Comparison of ENCODE assay signal across 8 cellular contexts in the genomic region with DNA sequence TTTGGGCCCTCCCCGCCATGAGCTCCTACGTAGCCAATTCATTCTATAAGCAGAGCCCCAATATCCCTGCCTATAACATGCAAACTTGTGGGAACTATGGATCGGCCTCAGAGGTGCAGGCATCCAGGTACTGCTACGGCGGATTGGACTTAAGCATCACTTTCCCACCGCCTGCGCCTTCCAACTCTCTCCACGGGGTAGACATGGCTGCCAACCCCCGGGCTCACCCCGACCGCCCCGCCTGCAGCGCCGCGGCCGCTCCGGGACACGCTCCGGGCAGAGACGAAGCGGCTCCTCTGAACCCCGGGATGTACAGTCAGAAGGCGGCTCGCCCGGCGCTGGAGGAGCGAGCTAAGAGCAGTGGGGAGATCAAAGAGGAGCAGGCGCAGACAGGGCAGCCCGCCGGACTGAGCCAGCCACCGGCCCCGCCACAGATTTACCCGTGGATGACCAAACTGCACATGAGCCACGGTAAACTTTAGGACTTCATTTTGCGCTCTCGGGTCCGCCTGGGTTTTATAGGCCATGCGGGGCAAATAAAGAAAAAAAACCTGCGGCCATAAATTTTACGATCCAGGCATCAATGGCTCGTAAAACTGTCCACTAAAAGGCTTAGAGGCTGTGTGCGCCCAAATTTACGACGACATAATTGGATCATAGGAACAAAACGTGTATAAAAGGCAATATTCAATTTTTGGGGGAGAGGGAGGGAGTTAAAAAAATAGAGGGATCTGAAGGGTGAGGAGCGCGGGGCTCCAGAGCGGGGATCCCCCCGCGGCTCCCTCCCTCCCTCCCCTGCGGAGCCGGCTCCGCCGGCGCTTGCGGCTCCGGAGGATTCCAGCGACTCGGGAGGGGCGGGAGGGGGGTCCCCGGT. TPM values are rescaled to one million over a fixed set of nuclear protein-coding genes. Genes with fewer than 3 reads are reported as not detected.
DNase-seq lines count a peak whose midpoint lies in the region; ATAC-seq, FAIRE-seq and TF ChIP-seq lines count a peak whose summit lies in the region.

No MANE protein-coding gene starts in this region.

- TF ChIP-seq RAD21 in H1 (IDR thresholded peaks at IDR 0.05 in 1 of 2, conservative IDR thresholded peaks at IDR 0.05 in 1 of 2; ENCODE audit: low read depth in 2 of 2, low read length in 2 of 2) = no peak

- H2BK120ac ChIP-seq in H1 (replicated peaks; ENCODE audit: low read depth, low read length) = no peak overlapping the region

- no peak overlapping the region for H3K56ac ChIP-seq in H1 (replicated peaks; ENCODE audit: insufficient read length, low read depth, low read length)

- H3K36me3 ChIP-seq in H1 (ENCODE audit: control insufficient read depth in 2 of 4, insufficient read depth in 4 of 4, low read length in 3 of 4) (peaks cover 0 to 8% (median 0%) of the 10 kb centered on the region in 4 experiments; a peak in 1 of 8 replicates), pancreas (no peaks in the 10 kb centered on the region)

- ATAC-seq in pancreas (peak in 3 of 4 donors; percentile 24 to 37 (median 30)), HG02623 (IDR thresholded peaks at IDR 0.05; ENCODE audit: unreplicated experiment) (no peak), GM21381 (IDR thresholded peaks at IDR 0.05; ENCODE audit: unreplicated experiment) (no peak), HG03135 (IDR thresholded peaks at IDR 0.05; ENCODE audit: unreplicated experiment) (no peak), GM19328 (IDR thresholded peaks at IDR 0.05; ENCODE audit: unreplicated experiment) (no peak)

- peaks cover 15 to 16% of the 10 kb centered on the region in 2 experiments for H4K20me1 ChIP-seq in H1 (replicated peaks in 1 of 2; ENCODE audit: control insufficient read depth in 1 of 2, insufficient read depth in 2 of 2, low read length in 2 of 2)

- H4K5ac ChIP-seq in H1 (ENCODE audit: insufficient read length, low read depth, low read length) = no peak overlapping the region

- H3K79me1 ChIP-seq in H1 (ENCODE audit: low read depth, low read length) = no peaks in the 10 kb centered on the region

- H3K27ac ChIP-seq in H1 (ENCODE audit: low read depth, low read length) (no peak overlapping the region), pancreas (no peak overlapping the region)

- H2BK15ac ChIP-seq in H1 (ENCODE audit: low read length) = no peak overlapping the region

- no peak overlapping the region for H2BK20ac ChIP-seq in H1 (ENCODE audit: low read length)

- H3K23me2 ChIP-seq in H1 (ENCODE audit: low read depth, low read length) = no peaks in the 10 kb centered on the region

- no peak for TF ChIP-seq EP300 in H1 (IDR thresholded peaks at IDR 0.05; ENCODE audit: borderline replicate concordance in 1 of 2, low read depth in 2 of 2, low read length in 2 of 2)

- no peaks in the 10 kb centered on the region; a peak in 1 of 4 replicates for H3K9me3 ChIP-seq in H1 (ENCODE audit: insufficient read depth in 2 of 2, low read depth in 1 of 2, low read length in 1 of 2)
- no peaks in the 10 kb centered on the region for H3K9me3 ChIP-seq in pancreas

- H4K8ac ChIP-seq in H1 (ENCODE audit: extremely low read depth, insufficient read depth, low read length) = no peak overlapping the region

- TF ChIP-seq POLR2A in H1 (IDR thresholded peaks at IDR 0.05; ENCODE audit: control extremely low read depth in 1 of 2, low read depth in 2 of 2, low read length in 2 of 2) = no peak

- intact Hi-C loops in pancreas (cut with DNase I) = loop anchor here in 1 of 3 donors (5.0 kb wide), 1 partner anchor 164 kb away; no protein-coding TSS in a partner anchor

- peak overlapping the region in 1 of 2 experiments; percentile 11; a peak in 1 of 4 replicates for H3K4me2 ChIP-seq in H1 (ENCODE audit: insufficient read depth in 1 of 2, low read depth in 2 of 2, low read length in 2 of 2)

- H3K14ac ChIP-seq in H1 (ENCODE audit: insufficient read length) = no peak overlapping the region

- no peaks in the 10 kb centered on the region for H3K79me2 ChIP-seq in H1 (ENCODE audit: control insufficient read depth in 1 of 2, insufficient read depth in 2 of 2, low read length in 2 of 2)

- H2BK12ac ChIP-seq in H1 (ENCODE audit: low read depth, low read length) = no peak overlapping the region

- DNase-seq in DMS79 (lab: John Stamatoyannopoulos, UW) (peak; percentile 9), NCI-H1105 treated with DMSO at 0.1 percent for 48 hours (lab: John Stamatoyannopoulos, UW) (peak; percentile 46), H1 (ENCODE audit: low read depth in 1 of 2, low spot score in 2 of 2) (no peak), pancreas (no peak)

- no peak overlapping the region for H2AK5ac ChIP-seq in H1 (ENCODE audit: low read depth, low read length)

- WGBS in H1 (ENCODE audit: extremely low coverage in 1 of 2, insufficient coverage in 1 of 2, insufficient read length in 1 of 2, insufficient replicate concordance in 2 of 2, low coverage in 1 of 2, low lambda C conversion rate in 2 of 2, missing lambda C conversion rate in 1 of 2), 2 experiments = 12% methylated on average over 45 of the region's 61 CpGs; no CpG with 5 or more reads in 1 of the 2 experiments
- 5 to 6% methylated on average over 49 to 61 of the region's 61 CpGs for WGBS in pancreas, 2 donors

- H2BK5ac ChIP-seq in H1 (ENCODE audit: low read depth, low read length) = no peak overlapping the region

- H2AFZ ChIP-seq in H1 (ENCODE audit: low read length) = no peak overlapping the region

- H3K4me1 ChIP-seq in H1 (replicated peaks in 1 of 4; ENCODE audit: control insufficient read depth in 3 of 4, insufficient read depth in 4 of 4, low read length in 3 of 4) (peaks cover 0 to 9% (median 2%) of the 10 kb centered on the region in 4 experiments; a peak in 5 of 7 replicates), pancreas (no peaks in the 10 kb centered on the region)

- H3K27me3 ChIP-seq in H1 (replicated peaks in 1 of 4; ENCODE audit: control insufficient read depth in 3 of 4, extremely low read depth in 1 of 4, insufficient read depth in 3 of 4, low read length in 3 of 4) (peaks cover 95 to 100% (median 98%) of the 10 kb centered on the region in 4 experiments), pancreas (peaks cover 3 to 53% (median 12%) of the 10 kb centered on the region in 4 donors)

- no peak overlapping the region for H3K4ac ChIP-seq in H1 (replicated peaks; ENCODE audit: insufficient read length, low read depth, low read length)

- POLR2A ChIA-PET in H1 (lab: Charles Lee; ENCODE audit: partially characterized antibody) = interaction anchor here (0.8 kb wide), 1 partner anchor 164 kb away, joined by 3 read pairs; no protein-coding TSS in a partner anchor

- H4K91ac ChIP-seq in H1 (replicated peaks; ENCODE audit: insufficient read length, low read length) = no peak overlapping the region

- H3K9ac ChIP-seq in H1 (replicated peaks in 1 of 4; ENCODE audit: extremely low read depth in 1 of 4, low read depth in 3 of 4, low read length in 3 of 4) = no peak overlapping the region

- FAIRE-seq in H1 (lab: Jason Lieb, UNC) (no peak), pancreas (lab: Jason Lieb, UNC) (no peak)

- CTCF ChIA-PET in H1 (lab: Charles Lee; ENCODE audit: partially characterized antibody) = interaction anchor here (0.7 to 20.0 kb wide), 40 partner anchors 8 to 337 kb away, joined by 3 to 339 read pairs (median 6); partner anchors contain the start of genes HOXC4, HOXC8, HOXC9 and SMUG1

- H3K23ac ChIP-seq in H1 (ENCODE audit: insufficient read length) = no peak overlapping the region

- no peak for TF ChIP-seq CTCF in H1 (IDR thresholded peaks at IDR 0.05; ENCODE audit: control extremely low read depth in 1 of 3, insufficient read depth in 1 of 3, low read depth in 1 of 3, low read length in 3 of 3)
- TF ChIP-seq CTCF in pancreas (IDR thresholded peaks at IDR 0.05) = no peak

- H3K4me3 ChIP-seq in H1 (ENCODE audit: extremely low read depth in 1 of 4, insufficient read depth in 2 of 4, low read depth in 3 of 4, low read length in 4 of 4) (peak overlapping the region in 1 of 4 experiments; percentile 9; a peak in 2 of 8 replicates), pancreas (peak overlapping the region in 1 of 4 donors; percentile 16)

- no peak overlapping the region for H3K18ac ChIP-seq in H1 (ENCODE audit: extremely low read depth, low read length)

RNA-seq across cellular contexts. Expression of gene HOXC5, which starts 0.5 kb away (rescaled TPM):
- total RNA-seq in H1 (2021; fragmentation: NEBNext Ultra II Directional; extraction: Animal tissue kit (Norgen Biotek cat#: 25700)) = not detected in 2 replicates
- polyA plus RNA-seq in H1 (2011; rRNA removed) (not detected in 2 replicates), pancreas (not detected)
- polyA plus RNA-seq in H1 (2011; cell fraction: cytosol; rRNA removed) = not detected
- not detected for polyA plus RNA-seq in H1 (2011; cell fraction: nucleus; rRNA removed)
- polyA plus RNA-seq in H1 (2012, experiment 1 of 2) = not detected in 4 replicates
- polyA plus RNA-seq in H1 (2012, experiment 2 of 2) = not detected
- not detected for polyA plus RNA-seq in H1 (2013, experiment 1 of 2)
- polyA plus RNA-seq in H1 (2013, experiment 2 of 2) = not detected
- not detected in 2 replicates for polyA minus RNA-seq in H1 (2011; rRNA and poly(A)+ RNA removed)
- not detected for polyA minus RNA-seq in H1 (2011; cell fraction: cytosol; rRNA and poly(A)+ RNA removed)
- polyA minus RNA-seq in H1 (2011; cell fraction: nucleus; rRNA and poly(A)+ RNA removed) = not detected
- not detected for total RNA-seq in pancreas

RNA-seq across cellular contexts. Expression of gene HOXC6, which starts 5.1 kb away (rescaled TPM):
- not detected in 2 replicates for total RNA-seq in H1 (2021; fragmentation: NEBNext Ultra II Directional; extraction: Animal tissue kit (Norgen Biotek cat#: 25700))
- not detected in 2 replicates for polyA plus RNA-seq in H1 (2011; rRNA removed)
- polyA plus RNA-seq in H1 (2011; cell fraction: cytosol; rRNA removed) = not detected
- not detected for polyA plus RNA-seq in H1 (2011; cell fraction: nucleus; rRNA removed)
- not detected in 4 replicates for polyA plus RNA-seq in H1 (2012, experiment 1 of 2)
- not detected for polyA plus RNA-seq in H1 (2012, experiment 2 of 2)
- not detected for polyA plus RNA-seq in H1 (2013, experiment 1 of 2)
- polyA plus RNA-seq in H1 (2013, experiment 2 of 2) = not detected
- not detected in 2 replicates for polyA minus RNA-seq in H1 (2011; rRNA and poly(A)+ RNA removed)
- not detected for polyA minus RNA-seq in H1 (2011; cell fraction: cytosol; rRNA and poly(A)+ RNA removed)
- polyA minus RNA-seq in H1 (2011; cell fraction: nucleus; rRNA and poly(A)+ RNA removed) = not detected
- under 1 TPM in 4 of 6 donors, not detected in 2; 0.19 to 0.41 (median 0.31) TPM for total RNA-seq in pancreas
- polyA plus RNA-seq in pancreas = under 1 TPM; 0.14 to 0.34 TPM

RNA-seq across cellular contexts. Expression of gene HOXC4, which starts 20.3 kb away (rescaled TPM):
- total RNA-seq in H1 (2021; fragmentation: NEBNext Ultra II Directional; extraction: Animal tissue kit (Norgen Biotek cat#: 25700)) = not detected in 2 replicates
- polyA plus RNA-seq in H1 (2011; rRNA removed) = not detected in 2 replicates
- polyA plus RNA-seq in H1 (2011; cell fraction: cytosol; rRNA removed) = not detected
- polyA plus RNA-seq in H1 (2011; cell fraction: nucleus; rRNA removed) = not detected
- polyA plus RNA-seq in H1 (2012, experiment 1 of 2) = not detected in 4 replicates
- not detected for polyA plus RNA-seq in H1 (2012, experiment 2 of 2)
- polyA plus RNA-seq in H1 (2013, experiment 1 of 2) = 0.02 TPM
- 0.02 TPM for polyA plus RNA-seq in H1 (2013, experiment 2 of 2)
- not detected in 2 replicates for polyA minus RNA-seq in H1 (2011; rRNA and poly(A)+ RNA removed)
- not detected for polyA minus RNA-seq in H1 (2011; cell fraction: cytosol; rRNA and poly(A)+ RNA removed)
- polyA minus RNA-seq in H1 (2011; cell fraction: nucleus; rRNA and poly(A)+ RNA removed) = not detected
- total RNA-seq in pancreas = under 1 TPM in 3 of 6 donors, not detected in 3; 0.15 to 0.62 (median 0.23) TPM
- under 1 TPM in 1 of 2 donors, not detected in 1; 0.27 TPM for polyA plus RNA-seq in pancreas

RNA-seq across cellular contexts. Expression of gene HOXC8, which starts 24.6 kb away (rescaled TPM):
- total RNA-seq in H1 (2021; fragmentation: NEBNext Ultra II Directional; extraction: Animal tissue kit (Norgen Biotek cat#: 25700)) = not detected in 2 replicates
- polyA plus RNA-seq in H1 (2011; rRNA removed) (not detected in 2 replicates), pancreas (not detected)
- polyA plus RNA-seq in H1 (2011; cell fraction: cytosol; rRNA removed) = not detected
- not detected for polyA plus RNA-seq in H1 (2011; cell fraction: nucleus; rRNA removed)
- polyA plus RNA-seq in H1 (2012, experiment 1 of 2) = 0.09 TPM in 1 of 4 replicates, not detected in the others
- polyA plus RNA-seq in H1 (2012, experiment 2 of 2) = not detected
- polyA plus RNA-seq in H1 (2013, experiment 1 of 2) = not detected
- not detected for polyA plus RNA-seq in H1 (2013, experiment 2 of 2)
- polyA minus RNA-seq in H1 (2011; rRNA and poly(A)+ RNA removed) = not detected in 2 replicates
- not detected for polyA minus RNA-seq in H1 (2011; cell fraction: cytosol; rRNA and poly(A)+ RNA removed)
- polyA minus RNA-seq in H1 (2011; cell fraction: nucleus; rRNA and poly(A)+ RNA removed) = not detected
- total RNA-seq in pancreas = not detected

RNA-seq across cellular contexts. Expression of gene HOXC9, which starts 33.4 kb away (rescaled TPM):
- total RNA-seq in H1 (2021; fragmentation: NEBNext Ultra II Directional; extraction: Animal tissue kit (Norgen Biotek cat#: 25700)) = not detected in 2 replicates
- polyA plus RNA-seq in H1 (2011; rRNA removed) = not detected in 2 replicates
- not detected for polyA plus RNA-seq in H1 (2011; cell fraction: cytosol; rRNA removed)
- not detected for polyA plus RNA-seq in H1 (2011; cell fraction: nucleus; rRNA removed)
- polyA plus RNA-seq in H1 (2012, experiment 1 of 2) = not detected in 4 replicates
- not detected for polyA plus RNA-seq in H1 (2012, experiment 2 of 2)
- not detected for polyA plus RNA-seq in H1 (2013, experiment 1 of 2)
- not detected for polyA plus RNA-seq in H1 (2013, experiment 2 of 2)
- polyA minus RNA-seq in H1 (2011; rRNA and poly(A)+ RNA removed) = not detected in 2 replicates
- polyA minus RNA-seq in H1 (2011; cell fraction: cytosol; rRNA and poly(A)+ RNA removed) = not detected
- not detected for polyA minus RNA-seq in H1 (2011; cell fraction: nucleus; rRNA and poly(A)+ RNA removed)
- total RNA-seq in pancreas = under 1 TPM in 1 of 6 donors, not detected in 5; 0.19 TPM
- under 1 TPM; 0.26 to 0.27 TPM for polyA plus RNA-seq in pancreas

Comparison
In these comparisons a context has a peak if more than half of its experiments do, and no peak if none do; other contexts are left out.
1. DNase-seq: peak in DMS79 (single experiment) and NCI-H1105 treated with DMSO at 0.1 percent for 48 hours (single experiment); none in H1 (0 of 2) and pancreas (0 of 6).
2. ATAC-seq: peak in pancreas (3 of 4); none in HG02623 (single experiment), GM21381 (single experiment), HG03135 (single experiment) and GM19328 (single experiment).